ENCODE assay signal across 17 cellular contexts in genomic region chr7:130937016-130937415, GRCh38.
DNase-seq lines count a peak whose midpoint lies in the region; ATAC-seq and TF ChIP-seq lines count a peak whose summit lies in the region.
"Had no signal": no experiment of that assay in that cellular context is flagged by ENCODE, and none has a peak within 500 bp of the region (broad histone marks: within the 10 kb centered on the region; RNA-seq: fewer than 3 reads in every experiment).

No MANE protein-coding gene starts in this region.

- peak overlapping the region; percentile 81 for H3K27ac Mint-ChIP-seq in activated naive CD4-positive, alpha-beta T cell treated with anti-CD3 and anti-CD28 coated beads, Interleukin-2, amount 10 ng/mL, durations not matched to agents 7 days and 5 days
- H3K27ac Mint-ChIP-seq in activated B cell treated with CpG ODN at 0.5 μM for 24 hours = peak overlapping the region; percentile 21
- H3K27ac Mint-ChIP-seq in effector memory CD8-positive, alpha-beta T cell = peak overlapping the region; percentile 98 to 99

- no peaks in the 10 kb centered on the region for H3K27me3 ChIP-seq in sigmoid colon
- H3K27me3 ChIP-seq: neutrophil had no signal

- no peak for DNase-seq in activated naive CD4-positive, alpha-beta T cell treated with anti-CD3 and anti-CD28 coated beads, Interleukin-2, amount 10 ng/mL, durations not matched to agents 7 days and 5 days
- no peak for DNase-seq in activated naive CD4-positive, alpha-beta T cell treated with Interleukin-2 at 50 U/mL for 16 hours
- DNase-seq in activated B cell treated with CpG ODN at 0.5 μM for 24 hours (no peak), left lobe of liver (ENCODE audit: low spot score) (no peak), sigmoid colon (no peak)
- no peak for DNase-seq in effector memory CD8-positive, alpha-beta T cell
- DNase-seq: activated CD4-positive, CD25-positive, alpha-beta regulatory T cell treated with anti-CD3 and anti-CD28 coated beads, Interleukin-2, amount 50 U/mL, for 72 hours; GDM1; islet precursor cell; NCI-H1417 treated with DMSO at 0.1 percent for 48 hours; NCI-H2227 treated with DMSO at 0.1 percent for 48 hours; NK-92 treated with Interleukin-12 subunit alpha and Interleukin-12 subunit beta, amount 100 ng/mL, for 24 hours had no signal

- H3K9me3 Mint-ChIP-seq in activated naive CD4-positive, alpha-beta T cell treated with anti-CD3 and anti-CD28 coated beads, Interleukin-2, amount 10 ng/mL, durations not matched to agents 7 days and 5 days = no peaks in the 10 kb centered on the region
- H3K9me3 Mint-ChIP-seq in activated B cell treated with CpG ODN at 0.5 μM for 24 hours = no peaks in the 10 kb centered on the region
- H3K9me3 Mint-ChIP-seq in effector memory CD8-positive, alpha-beta T cell = no peaks in the 10 kb centered on the region
- H3K9me3 Mint-ChIP-seq: brain had no signal

- WGBS in sigmoid colon, 2 donors = 91 to 94% methylated on average over 2 of the region's 2 CpGs

- no peak for ATAC-seq in activated B cell treated with CpG ODN at 0.5 μM for 24 hours (ENCODE audit: low read depth)
- ATAC-seq in effector memory CD8-positive, alpha-beta T cell (replicated peaks) = no peak
- ATAC-seq in left lobe of liver = no peak
- no peak for ATAC-seq in GM18861 (IDR thresholded peaks at IDR 0.05; ENCODE audit: unreplicated experiment)
- ATAC-seq: esophagus mucosa had no signal

- H3K27ac ChIP-seq in temporal lobe (ENCODE audit: low read depth, low read length) (peak overlapping the region; percentile 14), sigmoid colon (no peak overlapping the region)
- H3K27ac ChIP-seq: neutrophil had no signal

- no peak for TF ChIP-seq POLR2A in sigmoid colon (IDR thresholded peaks at IDR 0.05)

- no peaks in the 10 kb centered on the region for H3K9me3 ChIP-seq in sigmoid colon
- H3K9me3 ChIP-seq: neutrophil had no signal

- CTCF ChIA-PET in activated naive CD4-positive, alpha-beta T cell treated with anti-CD3 and anti-CD28 coated beads, Interleukin-2, amount 10 ng/mL, durations not matched to agents 7 days and 5 days (lab: Charles Lee) = interaction anchor here (1.5 to 3.5 kb wide), 3 partner anchors 9 to 103 kb away, joined by 5 to 19 read pairs (median 7); no protein-coding TSS in a partner anchor
- CTCF ChIA-PET in activated B cell treated with CpG ODN at 0.5 μM for 24 hours (lab: Charles Lee) = interaction anchor here (1.6 kb wide), 1 partner anchor 22 kb away, joined by 4 read pairs; no protein-coding TSS in a partner anchor

- no peak for TF ChIP-seq EP300 in sigmoid colon (IDR thresholded peaks at IDR 0.05)

- peaks cover 82% of the 10 kb centered on the region for H3K4me1 Mint-ChIP-seq in activated naive CD4-positive, alpha-beta T cell treated with anti-CD3 and anti-CD28 coated beads, Interleukin-2, amount 10 ng/mL, durations not matched to agents 7 days and 5 days
- peaks cover 72% of the 10 kb centered on the region for H3K4me1 Mint-ChIP-seq in activated B cell treated with CpG ODN at 0.5 μM for 24 hours
- H3K4me1 Mint-ChIP-seq in effector memory CD8-positive, alpha-beta T cell (ENCODE audit: low read depth in 2 of 2) = peaks cover 69 to 83% of the 10 kb centered on the region in 2 donors

- peaks cover 0 to 37% (median 29%) of the 10 kb centered on the region in 4 donors for H3K4me1 ChIP-seq in sigmoid colon

- H3K36me3 ChIP-seq in sigmoid colon = peaks cover 0 to 19% (median 3%) of the 10 kb centered on the region in 4 donors

- H3K4me3 ChIP-seq in sigmoid colon = no peak overlapping the region

- no peaks in the 10 kb centered on the region for H3K27me3 Mint-ChIP-seq in activated naive CD4-positive, alpha-beta T cell treated with anti-CD3 and anti-CD28 coated beads, Interleukin-2, amount 10 ng/mL, durations not matched to agents 7 days and 5 days
- H3K27me3 Mint-ChIP-seq in activated B cell treated with CpG ODN at 0.5 μM for 24 hours = no peaks in the 10 kb centered on the region
- H3K27me3 Mint-ChIP-seq in effector memory CD8-positive, alpha-beta T cell = no peaks in the 10 kb centered on the region
- H3K27me3 Mint-ChIP-seq: brain had no signal

- intact Hi-C loops in activated B cell treated with CpG ODN at 0.5 μM for 24 hours (cut with micrococcal nuclease) (no loop called here), sigmoid colon (cut with DNase I) (no loop called here)

- TF ChIP-seq CTCF in activated B cell treated with CpG ODN at 0.5 μM for 24 hours (IDR thresholded peaks at IDR 0.05) (no peak), sigmoid colon (IDR thresholded peaks at IDR 0.05) (no peak)

- peaks cover 68% of the 10 kb centered on the region for H3K36me3 Mint-ChIP-seq in activated naive CD4-positive, alpha-beta T cell treated with anti-CD3 and anti-CD28 coated beads, Interleukin-2, amount 10 ng/mL, durations not matched to agents 7 days and 5 days
- H3K36me3 Mint-ChIP-seq in activated B cell treated with CpG ODN at 0.5 μM for 24 hours (ENCODE audit: low read depth) = peaks cover 85% of the 10 kb centered on the region
- H3K36me3 Mint-ChIP-seq in effector memory CD8-positive, alpha-beta T cell (ENCODE audit: insufficient read depth) = peaks cover 90% of the 10 kb centered on the region
- H3K36me3 Mint-ChIP-seq: brain had no signal

- POLR2A ChIA-PET in activated B cell treated with CpG ODN at 0.5 μM for 24 hours (lab: Charles Lee) = interaction anchor here (1.2 to 2.5 kb wide), 2 partner anchors 8 to 13 kb away, joined by 3 to 6 read pairs; no protein-coding TSS in a partner anchor

- H3K4me3 Mint-ChIP-seq in activated naive CD4-positive, alpha-beta T cell treated with anti-CD3 and anti-CD28 coated beads, Interleukin-2, amount 10 ng/mL, durations not matched to agents 7 days and 5 days = no peak overlapping the region
- no peak overlapping the region for H3K4me3 Mint-ChIP-seq in activated B cell treated with CpG ODN at 0.5 μM for 24 hours
- H3K4me3 Mint-ChIP-seq in effector memory CD8-positive, alpha-beta T cell = peak overlapping the region in 1 of 2 donors; percentile 48
- H3K4me3 Mint-ChIP-seq: brain had no signal

Comparison
In these comparisons a context has a peak if more than half of its experiments do, and no peak if none do; other contexts are left out.
1. H3K27ac Mint-ChIP-seq: peak in every context shown above with its lines; median percentile 98 in effector memory CD8-positive, alpha-beta T cell; 81 in activated naive CD4-positive, alpha-beta T cell treated with anti-CD3 and anti-CD28 coated beads, Interleukin-2, amount 10 ng/mL, durations not matched to agents 7 days and 5 days; 21 in activated B cell treated with CpG ODN at 0.5 μM for 24 hours.